Comparison of ENCODE assay signal across 1 cellular context in genomic region chr3:123750659-123751420, GRCh38.
TF ChIP-seq lines count a peak whose summit lies in the region.

No MANE protein-coding gene starts in this region.

TF ChIP-seq in HepG2, 621 proteins besides CTCF, POLR2A, EP300 and RAD21 (continued from another document and continues in another):
- TF ChIP-seq ZNF550 (CRISPR knock-in tag; IDR thresholded peaks at IDR 0.05; ENCODE audit: borderline replicate concordance), result no peak
- no peak for TF ChIP-seq ZNF460 (CRISPR knock-in tag; IDR thresholded peaks at IDR 0.05; ENCODE audit: borderline replicate concordance)
- TF ChIP-seq ZNF33B (CRISPR knock-in tag; IDR thresholded peaks at IDR 0.05), result no peak
- TF ChIP-seq ZNF34 (CRISPR knock-in tag; IDR thresholded peaks at IDR 0.05; ENCODE audit: borderline replicate concordance), result no peak
- TF ChIP-seq, protein P1, sequence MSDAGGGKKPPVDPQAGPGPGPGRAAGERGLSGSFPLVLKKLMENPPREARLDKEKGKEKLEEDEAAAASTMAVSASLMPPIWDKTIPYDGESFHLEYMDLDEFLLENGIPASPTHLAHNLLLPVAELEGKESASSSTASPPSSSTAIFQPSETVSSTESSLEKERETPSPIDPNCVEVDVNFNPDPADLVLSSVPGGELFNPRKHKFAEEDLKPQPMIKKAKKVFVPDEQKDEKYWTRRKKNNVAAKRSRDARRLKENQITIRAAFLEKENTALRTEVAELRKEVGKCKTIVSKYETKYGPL (CRISPR knock-in tag; IDR thresholded peaks at IDR 0.05), result no peak
- no peak for TF ChIP-seq ADNP (CRISPR knock-in tag; IDR thresholded peaks at IDR 0.05)
- TF ChIP-seq ZNF232 (CRISPR knock-in tag; IDR thresholded peaks at IDR 0.05; ENCODE audit: borderline replicate concordance), result no peak
- TF ChIP-seq, protein P2, sequence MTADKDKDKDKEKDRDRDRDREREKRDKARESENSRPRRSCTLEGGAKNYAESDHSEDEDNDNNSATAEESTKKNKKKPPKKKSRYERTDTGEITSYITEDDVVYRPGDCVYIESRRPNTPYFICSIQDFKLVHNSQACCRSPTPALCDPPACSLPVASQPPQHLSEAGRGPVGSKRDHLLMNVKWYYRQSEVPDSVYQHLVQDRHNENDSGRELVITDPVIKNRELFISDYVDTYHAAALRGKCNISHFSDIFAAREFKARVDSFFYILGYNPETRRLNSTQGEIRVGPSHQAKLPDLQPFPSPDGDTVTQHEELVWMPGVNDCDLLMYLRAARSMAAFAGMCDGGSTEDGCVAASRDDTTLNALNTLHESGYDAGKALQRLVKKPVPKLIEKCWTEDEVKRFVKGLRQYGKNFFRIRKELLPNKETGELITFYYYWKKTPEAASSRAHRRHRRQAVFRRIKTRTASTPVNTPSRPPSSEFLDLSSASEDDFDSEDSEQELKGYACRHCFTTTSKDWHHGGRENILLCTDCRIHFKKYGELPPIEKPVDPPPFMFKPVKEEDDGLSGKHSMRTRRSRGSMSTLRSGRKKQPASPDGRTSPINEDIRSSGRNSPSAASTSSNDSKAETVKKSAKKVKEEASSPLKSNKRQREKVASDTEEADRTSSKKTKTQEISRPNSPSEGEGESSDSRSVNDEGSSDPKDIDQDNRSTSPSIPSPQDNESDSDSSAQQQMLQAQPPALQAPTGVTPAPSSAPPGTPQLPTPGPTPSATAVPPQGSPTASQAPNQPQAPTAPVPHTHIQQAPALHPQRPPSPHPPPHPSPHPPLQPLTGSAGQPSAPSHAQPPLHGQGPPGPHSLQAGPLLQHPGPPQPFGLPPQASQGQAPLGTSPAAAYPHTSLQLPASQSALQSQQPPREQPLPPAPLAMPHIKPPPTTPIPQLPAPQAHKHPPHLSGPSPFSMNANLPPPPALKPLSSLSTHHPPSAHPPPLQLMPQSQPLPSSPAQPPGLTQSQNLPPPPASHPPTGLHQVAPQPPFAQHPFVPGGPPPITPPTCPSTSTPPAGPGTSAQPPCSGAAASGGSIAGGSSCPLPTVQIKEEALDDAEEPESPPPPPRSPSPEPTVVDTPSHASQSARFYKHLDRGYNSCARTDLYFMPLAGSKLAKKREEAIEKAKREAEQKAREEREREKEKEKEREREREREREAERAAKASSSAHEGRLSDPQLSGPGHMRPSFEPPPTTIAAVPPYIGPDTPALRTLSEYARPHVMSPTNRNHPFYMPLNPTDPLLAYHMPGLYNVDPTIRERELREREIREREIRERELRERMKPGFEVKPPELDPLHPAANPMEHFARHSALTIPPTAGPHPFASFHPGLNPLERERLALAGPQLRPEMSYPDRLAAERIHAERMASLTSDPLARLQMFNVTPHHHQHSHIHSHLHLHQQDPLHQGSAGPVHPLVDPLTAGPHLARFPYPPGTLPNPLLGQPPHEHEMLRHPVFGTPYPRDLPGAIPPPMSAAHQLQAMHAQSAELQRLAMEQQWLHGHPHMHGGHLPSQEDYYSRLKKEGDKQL (CRISPR knock-in tag; IDR thresholded peaks at IDR 0.05; ENCODE audit: low read depth), result no peak
- 0 out of 2 replicates have a peak, but pooled peaks have one; percentile 23 for TF ChIP-seq MEIS2 (CRISPR knock-in tag; IDR thresholded peaks at IDR 0.05)
- TF ChIP-seq ATF4 (CRISPR knock-in tag; IDR thresholded peaks at IDR 0.05), result 0 out of 4 replicates have a peak, but pooled peaks of 1 of the 2 experiments have one; percentile 14
- TF ChIP-seq KDM5A (IDR thresholded peaks at IDR 0.05; ENCODE audit: borderline replicate concordance, low read length), result no peak
- TF ChIP-seq, protein P3, sequence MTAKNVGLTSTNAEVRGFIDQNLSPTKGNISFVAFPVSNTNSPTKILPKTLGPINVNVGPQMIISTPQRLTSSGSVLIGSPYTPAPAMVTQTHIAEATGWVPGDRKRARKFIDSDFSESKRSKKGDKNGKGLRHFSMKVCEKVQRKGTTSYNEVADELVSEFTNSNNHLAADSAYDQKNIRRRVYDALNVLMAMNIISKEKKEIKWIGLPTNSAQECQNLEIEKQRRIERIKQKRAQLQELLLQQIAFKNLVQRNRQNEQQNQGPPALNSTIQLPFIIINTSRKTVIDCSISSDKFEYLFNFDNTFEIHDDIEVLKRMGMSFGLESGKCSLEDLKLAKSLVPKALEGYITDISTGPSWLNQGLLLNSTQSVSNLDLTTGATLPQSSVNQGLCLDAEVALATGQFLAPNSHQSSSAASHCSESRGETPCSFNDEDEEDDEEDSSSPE (CRISPR knock-in tag; IDR thresholded peaks at IDR 0.05), result no peak
- TF ChIP-seq, protein P4, sequence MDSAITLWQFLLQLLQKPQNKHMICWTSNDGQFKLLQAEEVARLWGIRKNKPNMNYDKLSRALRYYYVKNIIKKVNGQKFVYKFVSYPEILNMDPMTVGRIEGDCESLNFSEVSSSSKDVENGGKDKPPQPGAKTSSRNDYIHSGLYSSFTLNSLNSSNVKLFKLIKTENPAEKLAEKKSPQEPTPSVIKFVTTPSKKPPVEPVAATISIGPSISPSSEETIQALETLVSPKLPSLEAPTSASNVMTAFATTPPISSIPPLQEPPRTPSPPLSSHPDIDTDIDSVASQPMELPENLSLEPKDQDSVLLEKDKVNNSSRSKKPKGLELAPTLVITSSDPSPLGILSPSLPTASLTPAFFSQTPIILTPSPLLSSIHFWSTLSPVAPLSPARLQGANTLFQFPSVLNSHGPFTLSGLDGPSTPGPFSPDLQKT (CRISPR knock-in tag; IDR thresholded peaks at IDR 0.05; ENCODE audit: borderline replicate concordance), result no peak
- no peak for TF ChIP-seq GABPB1 (CRISPR knock-in tag; IDR thresholded peaks at IDR 0.05)
- TF ChIP-seq SRF (IDR thresholded peaks at IDR 0.05; ENCODE audit: low read depth, low read length), result no peak
- TF ChIP-seq SNAI1 (CRISPR knock-in tag; IDR thresholded peaks at IDR 0.05; ENCODE audit: borderline replicate concordance), result no peak
- peak; percentile 14; the same call in 1 of the 2 replicates for TF ChIP-seq ZFY (CRISPR knock-in tag; IDR thresholded peaks at IDR 0.05)
- TF ChIP-seq ARID2 (CRISPR knock-in tag; IDR thresholded peaks at IDR 0.05; ENCODE audit: borderline replicate concordance), result no peak
- TF ChIP-seq TP53 (CRISPR knock-in tag; conservative IDR thresholded peaks at IDR 0.05), result 0 out of 2 replicates have a peak, but pooled peaks have one; percentile 44
- peak; percentile 54; the same call in 1 of the 2 replicates for TF ChIP-seq TARDBP (CRISPR knock-in tag; IDR thresholded peaks at IDR 0.05)
- TF ChIP-seq ZKSCAN8 (CRISPR knock-in tag; IDR thresholded peaks at IDR 0.05; ENCODE audit: borderline replicate concordance), result peak; percentile 54; the same call in 1 of the 2 replicates
- TF ChIP-seq, protein P5, sequence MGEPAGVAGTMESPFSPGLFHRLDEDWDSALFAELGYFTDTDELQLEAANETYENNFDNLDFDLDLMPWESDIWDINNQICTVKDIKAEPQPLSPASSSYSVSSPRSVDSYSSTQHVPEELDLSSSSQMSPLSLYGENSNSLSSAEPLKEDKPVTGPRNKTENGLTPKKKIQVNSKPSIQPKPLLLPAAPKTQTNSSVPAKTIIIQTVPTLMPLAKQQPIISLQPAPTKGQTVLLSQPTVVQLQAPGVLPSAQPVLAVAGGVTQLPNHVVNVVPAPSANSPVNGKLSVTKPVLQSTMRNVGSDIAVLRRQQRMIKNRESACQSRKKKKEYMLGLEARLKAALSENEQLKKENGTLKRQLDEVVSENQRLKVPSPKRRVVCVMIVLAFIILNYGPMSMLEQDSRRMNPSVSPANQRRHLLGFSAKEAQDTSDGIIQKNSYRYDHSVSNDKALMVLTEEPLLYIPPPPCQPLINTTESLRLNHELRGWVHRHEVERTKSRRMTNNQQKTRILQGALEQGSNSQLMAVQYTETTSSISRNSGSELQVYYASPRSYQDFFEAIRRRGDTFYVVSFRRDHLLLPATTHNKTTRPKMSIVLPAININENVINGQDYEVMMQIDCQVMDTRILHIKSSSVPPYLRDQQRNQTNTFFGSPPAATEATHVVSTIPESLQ (CRISPR knock-in tag; conservative IDR thresholded peaks at IDR 0.05), result no peak
- no peak for TF ChIP-seq FLYWCH1 (CRISPR knock-in tag; IDR thresholded peaks at IDR 0.05)
- TF ChIP-seq MZF1 (CRISPR knock-in tag; IDR thresholded peaks at IDR 0.05; ENCODE audit: borderline replicate concordance), result no peak
- no peak for TF ChIP-seq CCDC6 (CRISPR knock-in tag; IDR thresholded peaks at IDR 0.05)
- no peak for TF ChIP-seq ZNF205 (CRISPR knock-in tag; IDR thresholded peaks at IDR 0.05)
- no peak for TF ChIP-seq ZNF225 (CRISPR knock-in tag; IDR thresholded peaks at IDR 0.05)
- TF ChIP-seq ZNF224 (CRISPR knock-in tag; IDR thresholded peaks at IDR 0.05), result no peak
- TF ChIP-seq ZNF557 (CRISPR knock-in tag; IDR thresholded peaks at IDR 0.05), result no peak
- no peak for TF ChIP-seq GABPA (IDR thresholded peaks at IDR 0.05; ENCODE audit: low read depth, low read length)
- TF ChIP-seq GABPA (CRISPR knock-in tag; IDR thresholded peaks at IDR 0.05; ENCODE audit: low read depth), result no peak
- no peak for TF ChIP-seq GATAD1 (CRISPR knock-in tag; IDR thresholded peaks at IDR 0.05)
- TF ChIP-seq, protein P6, sequence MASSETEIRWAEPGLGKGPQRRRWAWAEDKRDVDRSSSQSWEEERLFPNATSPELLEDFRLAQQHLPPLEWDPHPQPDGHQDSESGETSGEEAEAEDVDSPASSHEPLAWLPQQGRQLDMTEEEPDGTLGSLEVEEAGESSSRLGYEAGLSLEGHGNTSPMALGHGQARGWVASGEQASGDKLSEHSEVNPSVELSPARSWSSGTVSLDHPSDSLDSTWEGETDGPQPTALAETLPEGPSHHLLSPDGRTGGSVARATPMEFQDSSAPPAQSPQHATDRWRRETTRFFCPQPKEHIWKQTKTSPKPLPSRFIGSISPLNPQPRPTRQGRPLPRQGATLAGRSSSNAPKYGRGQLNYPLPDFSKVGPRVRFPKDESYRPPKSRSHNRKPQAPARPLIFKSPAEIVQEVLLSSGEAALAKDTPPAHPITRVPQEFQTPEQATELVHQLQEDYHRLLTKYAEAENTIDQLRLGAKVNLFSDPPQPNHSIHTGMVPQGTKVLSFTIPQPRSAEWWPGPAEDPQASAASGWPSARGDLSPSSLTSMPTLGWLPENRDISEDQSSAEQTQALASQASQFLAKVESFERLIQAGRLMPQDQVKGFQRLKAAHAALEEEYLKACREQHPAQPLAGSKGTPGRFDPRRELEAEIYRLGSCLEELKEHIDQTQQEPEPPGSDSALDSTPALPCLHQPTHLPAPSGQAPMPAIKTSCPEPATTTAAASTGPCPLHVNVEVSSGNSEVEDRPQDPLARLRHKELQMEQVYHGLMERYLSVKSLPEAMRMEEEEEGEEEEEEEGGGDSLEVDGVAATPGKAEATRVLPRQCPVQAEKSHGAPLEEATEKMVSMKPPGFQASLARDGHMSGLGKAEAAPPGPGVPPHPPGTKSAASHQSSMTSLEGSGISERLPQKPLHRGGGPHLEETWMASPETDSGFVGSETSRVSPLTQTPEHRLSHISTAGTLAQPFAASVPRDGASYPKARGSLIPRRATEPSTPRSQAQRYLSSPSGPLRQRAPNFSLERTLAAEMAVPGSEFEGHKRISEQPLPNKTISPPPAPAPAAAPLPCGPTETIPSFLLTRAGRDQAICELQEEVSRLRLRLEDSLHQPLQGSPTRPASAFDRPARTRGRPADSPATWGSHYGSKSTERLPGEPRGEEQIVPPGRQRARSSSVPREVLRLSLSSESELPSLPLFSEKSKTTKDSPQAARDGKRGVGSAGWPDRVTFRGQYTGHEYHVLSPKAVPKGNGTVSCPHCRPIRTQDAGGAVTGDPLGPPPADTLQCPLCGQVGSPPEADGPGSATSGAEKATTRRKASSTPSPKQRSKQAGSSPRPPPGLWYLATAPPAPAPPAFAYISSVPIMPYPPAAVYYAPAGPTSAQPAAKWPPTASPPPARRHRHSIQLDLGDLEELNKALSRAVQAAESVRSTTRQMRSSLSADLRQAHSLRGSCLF (CRISPR knock-in tag; IDR thresholded peaks at IDR 0.05; ENCODE audit: borderline replicate concordance), result no peak
- no peak for TF ChIP-seq ZNF646 (CRISPR knock-in tag; IDR thresholded peaks at IDR 0.05)
- 0 out of 2 replicates have a peak, but pooled peaks have one; percentile 33 for TF ChIP-seq KLF6 (CRISPR knock-in tag; IDR thresholded peaks at IDR 0.05)
- TF ChIP-seq SSRP1 (CRISPR knock-in tag; IDR thresholded peaks at IDR 0.05), result no peak
- TF ChIP-seq FOXA1 (IDR thresholded peaks at IDR 0.05), result no peak
- no peak for TF ChIP-seq FOXA1 (CRISPR knock-in tag; IDR thresholded peaks at IDR 0.05)
- no peak for TF ChIP-seq ZNF547 (CRISPR knock-in tag; IDR thresholded peaks at IDR 0.05)
